8 cellular contexts compared by ENCODE assay signal in genomic region chr19:42252365-42253244, GRCh38. TPM values are rescaled to one million over a fixed set of nuclear protein-coding genes. Genes with fewer than 3 reads are reported as not detected.
DNase-seq lines count a peak whose midpoint lies in the region; ATAC-seq and TF ChIP-seq lines count a peak whose summit lies in the region.

No MANE protein-coding gene starts in this region.

- TF ChIP-seq CTCF in activated B cell treated with CpG ODN at 0.5 μM for 24 hours (IDR thresholded peaks at IDR 0.05) = no peak
- TF ChIP-seq CTCF in fibroblast of villous mesenchyme (IDR thresholded peaks at IDR 0.05; ENCODE audit: insufficient read depth, low read depth, low read length) = no peak
- no peak for TF ChIP-seq CTCF in neural crest cell (conservative IDR thresholded peaks at IDR 0.05)

- H3K36me3 Mint-ChIP-seq in activated B cell treated with CpG ODN at 0.5 μM for 24 hours (ENCODE audit: low read depth) (peaks cover 13% of the 10 kb centered on the region), neural crest cell (ENCODE audit: low read depth) (peaks cover 2% of the 10 kb centered on the region)

- H3K4me3 Mint-ChIP-seq in activated B cell treated with CpG ODN at 0.5 μM for 24 hours = peak overlapping the region; percentile 80
- peak overlapping the region; percentile 98 for H3K4me3 Mint-ChIP-seq in neural crest cell

- CTCF ChIA-PET in activated B cell treated with CpG ODN at 0.5 μM for 24 hours (lab: Charles Lee) (no interaction called here), HEK293T (lab: Yijun Ruan, JAX) (interaction anchor here (0.6 kb wide), 1 partner anchor 144 kb away, joined by 3 read pairs; no protein-coding TSS in a partner anchor)

- DNase-seq in activated effector memory CD4-positive, alpha-beta T cell treated with anti-CD3 and anti-CD28 coated beads, Interleukin-2, amount 50 U/mL, for 16 hours = peak; percentile 67
- no peak for DNase-seq in activated effector memory CD4-positive, alpha-beta T cell treated with Interleukin-2 at 50 U/mL for 16 hours
- DNase-seq in activated B cell treated with CpG ODN at 0.5 μM for 24 hours (no peak), fibroblast of villous mesenchyme (ENCODE audit: low read depth) (peak; percentile 56), neural crest cell (ENCODE audit: low read depth, low spot score) (peak; percentile 33), NCI-H1436 (lab: John Stamatoyannopoulos, UW) (no peak), HEK293T (ENCODE audit: extremely low spot score) (no peak)
- DNase-seq in stimulated activated CD4-positive, alpha-beta T cell treated with anti-CD3 and anti-CD28 coated beads, Interleukin-2, amount 100 ng/mL, for 48 hours = no peak

- peaks cover 5% of the 10 kb centered on the region for H3K27me3 Mint-ChIP-seq in activated B cell treated with CpG ODN at 0.5 μM for 24 hours
- H3K27me3 Mint-ChIP-seq in neural crest cell (ENCODE audit: low read depth) = peaks cover 7% of the 10 kb centered on the region

- intact Hi-C loops in activated B cell treated with CpG ODN at 0.5 μM for 24 hours (cut with micrococcal nuclease) = loop anchor here (1.0 kb wide), 1 partner anchor 8 kb away; no protein-coding TSS in a partner anchor

- POLR2A ChIA-PET in activated B cell treated with CpG ODN at 0.5 μM for 24 hours (lab: Charles Lee) = interaction anchor here (0.9 to 3.9 kb wide), 6 partner anchors 10 to 139 kb away, joined by 3 to 19 read pairs (median 4); partner anchors contain the start of genes CIC, GSK3A, PAFAH1B3 and PRR19
- POLR2A ChIA-PET in HEK293T (lab: Yijun Ruan, JAX) = interaction anchor here (1.5 to 2.8 kb wide), 4 partner anchors 10 to 29 kb away, joined by 3 to 12 read pairs (median 10); partner anchors contain the start of gene GSK3A

- peak overlapping the region; percentile 90 for H3K4me3 ChIP-seq in fibroblast of villous mesenchyme (ENCODE audit: low read depth, low read length)

- H3K27ac Mint-ChIP-seq in activated B cell treated with CpG ODN at 0.5 μM for 24 hours = peak overlapping the region; percentile 74
- H3K27ac Mint-ChIP-seq in neural crest cell (ENCODE audit: unreplicated experiment) = peak overlapping the region; percentile 97

- H3K4me1 Mint-ChIP-seq in activated B cell treated with CpG ODN at 0.5 μM for 24 hours (peaks cover 28% of the 10 kb centered on the region), neural crest cell (peaks cover 35% of the 10 kb centered on the region)

- H3K9me3 Mint-ChIP-seq in activated B cell treated with CpG ODN at 0.5 μM for 24 hours (no peaks in the 10 kb centered on the region), neural crest cell (no peaks in the 10 kb centered on the region)

- ATAC-seq in activated B cell treated with CpG ODN at 0.5 μM for 24 hours (ENCODE audit: low read depth) = no peak

TF ChIP-seq in HEK293T, 16 proteins besides CTCF, POLR2A, EP300 and RAD21:
- TF ChIP-seq NFRKB (IDR thresholded peaks at IDR 0.05) = no peak
- no peak for TF ChIP-seq TARDBP (IDR thresholded peaks at IDR 0.05)
- TF ChIP-seq PKNOX1 (IDR thresholded peaks at IDR 0.05) = no peak
- no peak for TF ChIP-seq ARNT (IDR thresholded peaks at IDR 0.05)
- TF ChIP-seq L3MBTL2 (conservative IDR thresholded peaks at IDR 0.05) = no peak
- no peak for TF ChIP-seq CTBP1 (IDR thresholded peaks at IDR 0.05; ENCODE audit: borderline replicate concordance)
- no peak for TF ChIP-seq BHLHE40 (IDR thresholded peaks at IDR 0.05; ENCODE audit: borderline replicate concordance)
- TF ChIP-seq FOXM1 (IDR thresholded peaks at IDR 0.05; ENCODE audit: borderline replicate concordance) = no peak
- TF ChIP-seq FOXK2 (IDR thresholded peaks at IDR 0.05) = no peak
- TF ChIP-seq HDGF (IDR thresholded peaks at IDR 0.05; ENCODE audit: borderline replicate concordance) = no peak
- no peak for TF ChIP-seq FOXA1 (IDR thresholded peaks at IDR 0.05)
- TF ChIP-seq SP1 (IDR thresholded peaks at IDR 0.05) = no peak
- no peak for TF ChIP-seq LEF1 (IDR thresholded peaks at IDR 0.05; ENCODE audit: borderline replicate concordance)

RNA-seq across cellular contexts. Expression of gene ERF, which starts 2.3 kb away (rescaled TPM):
- total RNA-seq in activated B cell treated with CpG ODN at 0.5 μM for 24 hours = 47.9 and 48.1 TPM in 2 replicates
- 27.6 and 32.5 TPM in 2 replicates for total RNA-seq in fibroblast of villous mesenchyme
- total RNA-seq in neural crest cell = 102 and 105 TPM in 2 replicates

RNA-seq across cellular contexts. Expression of gene GSK3A, which starts 10.2 kb away (rescaled TPM):
- total RNA-seq in activated B cell treated with CpG ODN at 0.5 μM for 24 hours = 38.2 and 38.6 TPM in 2 replicates
- total RNA-seq in fibroblast of villous mesenchyme = 16.8 and 21.2 TPM in 2 replicates
- total RNA-seq in neural crest cell = 66.1 and 68.0 TPM in 2 replicates

RNA-seq across cellular contexts. Expression of gene CIC, which starts 16.4 kb away (rescaled TPM):
- total RNA-seq in activated B cell treated with CpG ODN at 0.5 μM for 24 hours (85.4 and 96.5 TPM in 2 replicates), fibroblast of villous mesenchyme (23.7 and 26.7 TPM in 2 replicates), neural crest cell (91.6 and 93.4 TPM in 2 replicates)

RNA-seq across cellular contexts. Expression of gene ZNF526, which starts 32.5 kb away (rescaled TPM):
- total RNA-seq in activated B cell treated with CpG ODN at 0.5 μM for 24 hours = 19.6 and 22.7 TPM in 2 replicates
- total RNA-seq in fibroblast of villous mesenchyme = 14.8 and 20.3 TPM in 2 replicates
- total RNA-seq in neural crest cell = 18.4 and 24.2 TPM in 2 replicates

RNA-seq across cellular contexts. Expression of gene DEDD2, which starts 35.1 kb away (rescaled TPM):
- total RNA-seq in activated B cell treated with CpG ODN at 0.5 μM for 24 hours (26.1 and 29.0 TPM in 2 replicates), fibroblast of villous mesenchyme (14.8 and 15.1 TPM in 2 replicates), neural crest cell (20.6 and 21.5 TPM in 2 replicates)

Comparison
In these comparisons a context has a peak if more than half of its experiments do, and no peak if none do; other contexts are left out.
1. DNase-seq: peak in activated effector memory CD4-positive, alpha-beta T cell treated with anti-CD3 and anti-CD28 coated beads, Interleukin-2, amount 50 U/mL, for 16 hours (single experiment), fibroblast of villous mesenchyme (single experiment) and neural crest cell (single experiment); none in activated effector memory CD4-positive, alpha-beta T cell treated with Interleukin-2 at 50 U/mL for 16 hours (single experiment), activated B cell treated with CpG ODN at 0.5 μM for 24 hours (single experiment), NCI-H1436 (single experiment), HEK293T (single experiment) and stimulated activated CD4-positive, alpha-beta T cell treated with anti-CD3 and anti-CD28 coated beads, Interleukin-2, amount 100 ng/mL, for 48 hours (0 of 2).